8 cellular contexts compared by ENCODE assay signal in genomic region chr11:66336234-66337102, GRCh38. TPM values are rescaled to one million over a fixed set of nuclear protein-coding genes. Genes with fewer than 3 reads are reported as not detected.
DNase-seq lines count a peak whose midpoint lies in the region; ATAC-seq and FAIRE-seq lines count a peak whose summit lies in the region.

RIN1 (minus strand) TSS chr11:66336434; CDS start chr11:66336402, 32 bp downstream.

- no peaks in the 10 kb centered on the region for H3K27me3 Mint-ChIP-seq in dendritic cell treated with granulocyte-macrophage colony-stimulating factor and Interleukin-4, amounts not matched to agents 40 ng/mL and 50 ng/mL, for 4 days

- peaks cover 35% of the 10 kb centered on the region for H3K4me1 Mint-ChIP-seq in dendritic cell treated with granulocyte-macrophage colony-stimulating factor and Interleukin-4, amounts not matched to agents 40 ng/mL and 50 ng/mL, for 4 days (ENCODE audit: low read depth)

- H3K36me3 Mint-ChIP-seq in dendritic cell treated with granulocyte-macrophage colony-stimulating factor and Interleukin-4, amounts not matched to agents 40 ng/mL and 50 ng/mL, for 4 days (ENCODE audit: low read depth): peaks cover 88% of the 10 kb centered on the region

- no peaks in the 10 kb centered on the region for H3K9me3 Mint-ChIP-seq in dendritic cell treated with granulocyte-macrophage colony-stimulating factor and Interleukin-4, amounts not matched to agents 40 ng/mL and 50 ng/mL, for 4 days

- FAIRE-seq in TTC549 (lab: Jason Lieb, UNC): peak; percentile 89

- H3K27ac Mint-ChIP-seq in dendritic cell treated with granulocyte-macrophage colony-stimulating factor and Interleukin-4, amounts not matched to agents 40 ng/mL and 50 ng/mL, for 4 days: peak within 1 kb of the TSS; percentile 89

- DNase-seq in ELF-1 (ENCODE audit: low read depth, low spot score) (peak; percentile 79), M059J (ENCODE audit: low read depth) (peak; percentile 100), left colon (peak; percentile 66 to 79)
- DNase-seq in stimulated activated CD4-positive, alpha-beta T cell treated with anti-CD3 and anti-CD28 coated beads, Interleukin-1b, Interleukin-23, amount 100 ng/mL, for 48 hours: peak; percentile 70

- peak within 1 kb of the TSS; percentile 95 for H3K4me3 Mint-ChIP-seq in dendritic cell treated with granulocyte-macrophage colony-stimulating factor and Interleukin-4, amounts not matched to agents 40 ng/mL and 50 ng/mL, for 4 days

- ATAC-seq in GM21529 (IDR thresholded peaks at IDR 0.05; ENCODE audit: unreplicated experiment) (peak; percentile 57), left colon (peak; percentile 91), GM18858 (IDR thresholded peaks at IDR 0.05; ENCODE audit: unreplicated experiment) (no peak)

- intact Hi-C loops in dendritic cell treated with granulocyte-macrophage colony-stimulating factor and Interleukin-4, amounts not matched to agents 40 ng/mL and 50 ng/mL, for 4 days (cut with micrococcal nuclease): no loop called here
- intact Hi-C loops in left colon (cut with DNase I, micrococcal nuclease): no loop called here

RNA-seq across cellular contexts. Expression of gene RIN1, which starts in this region (rescaled TPM):
- total RNA-seq in M059J (2014; rRNA removed; shearing (Covaris generic)): 13.5 and 19.6 TPM in 2 replicates
- total RNA-seq in left colon: 10 to 100 TPM; 10.3 to 10.6 TPM
